In the genomic region with DNA sequence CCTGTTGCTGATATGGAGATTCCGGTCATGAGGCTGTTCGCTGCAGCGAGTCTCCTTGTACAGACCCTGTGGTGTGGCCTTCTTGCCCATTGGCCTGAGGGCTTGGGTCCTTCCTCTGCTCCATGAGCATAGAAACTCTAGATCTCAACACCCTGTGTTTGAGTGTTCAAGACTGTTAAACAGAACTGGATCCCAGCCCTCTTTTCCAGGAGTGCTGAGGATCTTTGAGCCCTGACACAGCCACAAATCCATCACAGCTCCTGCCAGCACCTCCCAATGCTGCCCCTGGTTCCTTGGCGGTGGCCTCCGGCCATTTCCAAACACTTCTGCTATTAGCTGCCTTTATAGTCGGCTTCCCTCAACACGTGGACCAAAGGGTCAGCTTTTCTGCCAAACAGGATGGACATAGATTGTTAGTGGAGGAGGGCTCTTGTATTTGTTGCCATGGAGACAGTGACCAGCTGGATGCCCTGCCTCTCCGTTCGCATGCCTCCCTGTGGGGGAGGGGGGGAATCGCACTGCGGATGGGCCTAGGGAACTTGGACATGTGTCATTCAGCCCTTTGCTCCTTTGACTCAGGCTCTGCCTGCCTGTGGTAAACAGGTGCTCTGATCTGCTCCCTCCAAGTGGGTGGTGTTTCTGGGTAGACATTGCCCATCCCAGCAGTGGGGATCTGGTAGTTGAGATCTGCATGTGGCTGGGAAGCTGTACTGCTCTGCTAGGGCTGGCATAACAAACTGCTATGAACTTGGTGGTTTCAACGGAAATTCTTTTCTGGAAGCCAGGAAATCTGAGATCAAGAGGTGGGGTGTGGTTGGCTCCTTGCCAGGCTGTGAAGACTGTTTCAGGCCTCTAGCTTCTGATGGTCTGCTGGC, we compare ENCODE assay signal across 10 cellular contexts. TPM values are rescaled to one million over a fixed set of nuclear protein-coding genes. Genes with fewer than 3 reads are reported as not detected.
DNase-seq lines count a peak whose midpoint lies in the region; ATAC-seq and TF ChIP-seq lines count a peak whose summit lies in the region.
"Had no signal": no experiment of that assay in that cellular context is flagged by ENCODE, and none has a peak within 500 bp of the region (broad histone marks: within the 10 kb centered on the region; RNA-seq: fewer than 3 reads in every experiment).

No MANE protein-coding gene starts in this region.

- intact Hi-C loops in activated naive CD4-positive, alpha-beta T cell treated with anti-CD3 and anti-CD28 coated beads for 36 hours (cut with micrococcal nuclease), result no loop called here
- intact Hi-C loops in transverse colon (cut with DNase I; ENCODE audit: low total_unique reads), result no loop called here

- H3K36me3 Mint-ChIP-seq in activated naive CD4-positive, alpha-beta T cell treated with anti-CD3 and anti-CD28 coated beads for 36 hours (ENCODE audit: low read depth), result no peaks in the 10 kb centered on the region
- no peaks in the 10 kb centered on the region for H3K36me3 Mint-ChIP-seq in activated T-helper 17 cell treated with anti-CD3 and anti-CD28 coated beads, Interleukin-2, amount 50 U/mL, for 72 hours (ENCODE audit: low read depth)

- CTCF ChIA-PET in activated naive CD4-positive, alpha-beta T cell treated with anti-CD3 and anti-CD28 coated beads for 36 hours (lab: Charles Lee), result interaction anchor here (1.7 to 1.9 kb wide), 2 partner anchors 35 to 338 kb away, joined by 6 read pairs; no protein-coding TSS in a partner anchor

- in situ Hi-C loops in transverse colon (cut with MboI; ENCODE audit: low pct_ligation_motif_present in 1 of 4, low pct_unique_long_range_greater_than_20kb in 1 of 4, low sequenced_read_pairs in 3 of 4), result no loop called here

- H3K4me3 Mint-ChIP-seq in activated naive CD4-positive, alpha-beta T cell treated with anti-CD3 and anti-CD28 coated beads for 36 hours, result no peak overlapping the region
- H3K4me3 Mint-ChIP-seq in activated T-helper 17 cell treated with anti-CD3 and anti-CD28 coated beads, Interleukin-2, amount 50 U/mL, for 72 hours, result no peak overlapping the region

- H3K27me3 Mint-ChIP-seq in activated naive CD4-positive, alpha-beta T cell treated with anti-CD3 and anti-CD28 coated beads for 36 hours (ENCODE audit: low read depth), result no peaks in the 10 kb centered on the region
- H3K27me3 Mint-ChIP-seq in activated T-helper 17 cell treated with anti-CD3 and anti-CD28 coated beads, Interleukin-2, amount 50 U/mL, for 72 hours, result no peaks in the 10 kb centered on the region

- no peaks in the 10 kb centered on the region for H3K9me3 ChIP-seq in transverse colon

- H3K4me3 ChIP-seq in transverse colon, result no peak overlapping the region

- peaks cover 2 to 30% (median 9%) of the 10 kb centered on the region in 4 donors for H3K4me1 ChIP-seq in transverse colon

- no peak for TF ChIP-seq CTCF in transverse colon (IDR thresholded peaks at IDR 0.05)

- peak; percentile 63 for DNase-seq in activated naive CD4-positive, alpha-beta T cell treated with anti-CD3 and anti-CD28 coated beads for 36 hours
- no peak for DNase-seq in activated naive CD4-positive, alpha-beta T cell treated with Interleukin-2 at 50 U/mL for 16 hours
- peak; percentile 43 for DNase-seq in iPS-NIHi11 (ENCODE audit: low spot score)
- peak; percentile 58 for DNase-seq in transverse colon
- no peak for DNase-seq in NCI-H69 (lab: John Stamatoyannopoulos, UW)
- DNase-seq in NCI-H2081 treated with DMSO at 0.1 percent for 48 hours (lab: John Stamatoyannopoulos, UW), result no peak
- DNase-seq: activated gamma-delta T cell treated with Interleukin-2 at 50 U/mL for 16 hours had no signal

- peaks cover 64% of the 10 kb centered on the region for H3K4me1 Mint-ChIP-seq in activated naive CD4-positive, alpha-beta T cell treated with anti-CD3 and anti-CD28 coated beads for 36 hours (ENCODE audit: low read depth)
- peaks cover 5% of the 10 kb centered on the region for H3K4me1 Mint-ChIP-seq in activated T-helper 17 cell treated with anti-CD3 and anti-CD28 coated beads, Interleukin-2, amount 50 U/mL, for 72 hours

- peak overlapping the region in 1 of 4 donors; percentile 12 for H3K27ac ChIP-seq in transverse colon

- peak overlapping the region; percentile 69 for H3K27ac Mint-ChIP-seq in activated naive CD4-positive, alpha-beta T cell treated with anti-CD3 and anti-CD28 coated beads for 36 hours
- peak overlapping the region; percentile 44 for H3K27ac Mint-ChIP-seq in activated T-helper 17 cell treated with anti-CD3 and anti-CD28 coated beads, Interleukin-2, amount 50 U/mL, for 72 hours

- TF ChIP-seq POLR2A in transverse colon (IDR thresholded peaks at IDR 0.05), result no peak

- ATAC-seq in activated T-helper 17 cell treated with anti-CD3 and anti-CD28 coated beads, Interleukin-2, amount 50 U/mL, for 72 hours (replicated peaks), result peak; percentile 79
- no peak for ATAC-seq in HG03565 (IDR thresholded peaks at IDR 0.05; ENCODE audit: unreplicated experiment)
- ATAC-seq: HCT116 had no signal

- 0 to 65% methylated on average over 1 to 10 of the region's 12 CpGs for WGBS in transverse colon (ENCODE audit: low coverage in 1 of 2), 2 donors

- no peaks in the 10 kb centered on the region for H3K9me3 Mint-ChIP-seq in activated naive CD4-positive, alpha-beta T cell treated with anti-CD3 and anti-CD28 coated beads for 36 hours
- H3K9me3 Mint-ChIP-seq in activated T-helper 17 cell treated with anti-CD3 and anti-CD28 coated beads, Interleukin-2, amount 50 U/mL, for 72 hours, result no peaks in the 10 kb centered on the region

- H3K27me3 ChIP-seq in transverse colon, result no peaks in the 10 kb centered on the region

- no peak for TF ChIP-seq EP300 in transverse colon (IDR thresholded peaks at IDR 0.05; ENCODE audit: low read depth)

- no peaks in the 10 kb centered on the region for H3K36me3 ChIP-seq in transverse colon

RNA-seq across cellular contexts. Expression of a gene that starts 6.9 kb away (rescaled TPM):
- 100 to 1,000 TPM; 271 to 295 TPM for total RNA-seq in activated naive CD4-positive, alpha-beta T cell treated with anti-CD3 and anti-CD28 coated beads for 36 hours
- 100 to 1,000 TPM; 401 to 630 TPM for total RNA-seq in activated T-helper 17 cell treated with anti-CD3 and anti-CD28 coated beads, Interleukin-2, amount 50 U/mL, for 72 hours
- 100 to 1,000 TPM; 196 to 268 (median 246) TPM for total RNA-seq in transverse colon

Comparison
In these comparisons a context has a peak if more than half of its experiments do, and no peak if none do; other contexts are left out.
1. DNase-seq: peak in activated naive CD4-positive, alpha-beta T cell treated with anti-CD3 and anti-CD28 coated beads for 36 hours (single experiment), iPS-NIHi11 (single experiment) and transverse colon (single experiment); none in activated naive CD4-positive, alpha-beta T cell treated with Interleukin-2 at 50 U/mL for 16 hours (single experiment), NCI-H69 (single experiment) and NCI-H2081 treated with DMSO at 0.1 percent for 48 hours (single experiment).